ENCODE assay signal across 27 cellular contexts in the genomic region with DNA sequence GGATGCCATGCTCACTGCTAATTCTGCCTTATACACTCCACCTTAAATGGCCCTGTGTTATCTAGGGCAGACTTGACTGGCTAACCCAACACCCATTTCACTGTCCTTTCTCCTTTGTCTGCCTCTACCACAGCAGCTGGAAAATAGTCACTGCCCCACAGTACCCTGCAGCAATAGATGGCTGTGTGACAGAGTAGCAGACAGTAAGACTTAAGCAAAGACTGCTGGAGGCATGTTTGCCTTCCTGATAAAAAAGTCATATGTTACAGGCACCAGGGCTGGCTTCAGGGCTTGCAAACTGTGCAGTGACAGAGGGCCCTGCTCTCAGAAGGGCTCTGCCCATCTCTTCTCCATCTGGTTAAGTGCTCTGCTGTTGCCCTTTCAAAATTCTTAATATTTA.
"Had no signal": no experiment of that assay in that cellular context is flagged by ENCODE, and none has a peak within 500 bp of the region (broad histone marks: within the 10 kb centered on the region; RNA-seq: fewer than 3 reads in every experiment).

No MANE protein-coding gene starts in this region.

- H3K27ac Mint-ChIP-seq: immature natural killer cell; mesothelial cell of epicardium; naive B cell; natural killer cell; nephron progenitor cell; neural progenitor cell; stimulated activated memory B cell treated with anti-CD40 and anti-IgM and Interleukin-4, amounts not matched to agents 10 μg/mL and 1 μg/mL and 100 μg/mL, for 72 hours had no signal

- H3K4me2 ChIP-seq: neural progenitor cell, smooth muscle cell had no signal

- H2AFZ ChIP-seq: neural progenitor cell, parathyroid adenoma had no signal

- H3K36me3 ChIP-seq: left ventricle myocardium inferior, neural progenitor cell, neutrophil, right atrium auricular region, right lobe of liver, tibial nerve, upper lobe of right lung, vagina had no signal

- H3K27me3 Mint-ChIP-seq: naive B cell; stimulated activated memory B cell treated with anti-CD40 and anti-IgM and Interleukin-4, amounts not matched to agents 10 μg/mL and 1 μg/mL and 100 μg/mL, for 72 hours; stimulated activated naive CD8-positive, alpha-beta T cell treated with anti-CD3 and anti-CD28 coated beads, Interleukin-15, amount 100 ng/mL, for 72 hours had no signal

- H3K4me1 Mint-ChIP-seq: immature natural killer cell; mesothelial cell of epicardium; naive B cell; natural killer cell; nephron progenitor cell; neural progenitor cell; stimulated activated memory B cell treated with anti-CD40 and anti-IgM and Interleukin-4, amounts not matched to agents 10 μg/mL and 1 μg/mL and 100 μg/mL, for 72 hours; stimulated activated naive CD8-positive, alpha-beta T cell treated with anti-CD3 and anti-CD28 coated beads, Interleukin-15, amount 100 ng/mL, for 72 hours had no signal

- H3K9me3 Mint-ChIP-seq: nephron progenitor cell; stimulated activated memory B cell treated with anti-CD40 and anti-IgM and Interleukin-4, amounts not matched to agents 10 μg/mL and 1 μg/mL and 100 μg/mL, for 72 hours had no signal

- H3K4me3 ChIP-seq: left ventricle myocardium inferior, lung, neural progenitor cell, right atrium auricular region, right lobe of liver, smooth muscle cell, tibial nerve, upper lobe of right lung, vagina had no signal

- H3K36me3 Mint-ChIP-seq: immature natural killer cell; naive B cell; natural killer cell; neural progenitor cell; stimulated activated memory B cell treated with anti-CD40 and anti-IgM and Interleukin-4, amounts not matched to agents 10 μg/mL and 1 μg/mL and 100 μg/mL, for 72 hours had no signal

- DNase-seq: hypothalamus; immature natural killer cell; left ventricle myocardium inferior; mesendoderm; naive B cell; natural killer cell; nephron progenitor cell; occipital lobe; right lobe of liver; stimulated activated CD4-positive, alpha-beta T cell treated with anti-CD3 and anti-CD28 coated beads, Interleukin-1b, Interleukin-23, amount 100 ng/mL, for 48 hours; stimulated activated CD4-positive, alpha-beta T cell treated with anti-CD3 and anti-CD28 coated beads, Interleukin-2, amount 100 ng/mL, for 48 hours; stimulated activated CD4-positive, alpha-beta T cell treated with anti-CD3 and anti-CD28 coated beads, Interleukin-4, amount 100 ng/mL, for 4 hours; stimulated activated CD8-positive, alpha-beta memory T cell treated with anti-CD3 and anti-CD28 coated beads, Interleukin-4, amount 100 ng/mL, for 48 hours; stimulated activated naive CD4-positive, alpha-beta T cell treated with Interleukin-2 at 50 U/mL for 16 hours; stimulated activated naive CD8-positive, alpha-beta T cell treated with anti-CD3 and anti-CD28 coated beads, Interleukin-15, amount 100 ng/mL, for 72 hours; substantia nigra; upper lobe of right lung had no signal

- H3K27me3 ChIP-seq: neural progenitor cell, neutrophil, right atrium auricular region, right lobe of liver, tibial nerve, upper lobe of right lung, vagina had no signal

- H3K4me3 Mint-ChIP-seq: immature natural killer cell; mesothelial cell of epicardium; naive B cell; natural killer cell; nephron progenitor cell; neural progenitor cell; stimulated activated memory B cell treated with anti-CD40 and anti-IgM and Interleukin-4, amounts not matched to agents 10 μg/mL and 1 μg/mL and 100 μg/mL, for 72 hours; stimulated activated naive CD8-positive, alpha-beta T cell treated with anti-CD3 and anti-CD28 coated beads, Interleukin-15, amount 100 ng/mL, for 72 hours had no signal

- H3K27ac ChIP-seq: left ventricle myocardium inferior, neural progenitor cell, neutrophil, parathyroid adenoma, right atrium auricular region, right lobe of liver, tibial nerve, upper lobe of right lung, vagina had no signal

- H3K4me1 ChIP-seq: left ventricle myocardium inferior, neural progenitor cell, parathyroid adenoma, right atrium auricular region, right lobe of liver, tibial nerve, upper lobe of right lung, vagina had no signal

- H3K9me3 ChIP-seq: neutrophil, right lobe of liver, upper lobe of right lung, vagina had no signal

- H3K79me2 ChIP-seq: parathyroid adenoma had no signal
